19 cellular contexts compared by ENCODE assay signal in genomic region chr5:125106881-125107280, GRCh38.
"Had no signal": no experiment of that assay in that cellular context is flagged by ENCODE, and none has a peak within 500 bp of the region (broad histone marks: within the 10 kb centered on the region; RNA-seq: fewer than 3 reads in every experiment).

No MANE protein-coding gene starts in this region.

- H3K27me3 ChIP-seq: SJSA1 had no signal

- H3K9me3 ChIP-seq: SJSA1 had no signal

- H3K36me3 ChIP-seq: SJSA1 had no signal

- FAIRE-seq: RCC 7860 had no signal

- H3K4me3 ChIP-seq: SJSA1, SK-N-MC had no signal

- DNase-seq: KBM-7, NCI-H1092 treated with DMSO at 0.1 percent for 48 hours, NCI-H1436, NCI-H187, NCI-H2029, NCI-H2081 treated with DMSO at 0.1 percent for 48 hours, NCI-H2171, NCI-H226, NCI-H446, NCI-H510A, NCI-H524 treated with DMSO at 0.1 percent for 48 hours, NCI-H69, NCI-H774, Right ventricle myocardium superior, RPMI8226, SIG-M5 had no signal

- H3K27ac ChIP-seq: SJSA1, SK-N-MC had no signal
